Comparison of ENCODE assay signal across 1 cellular context in the genomic region with DNA sequence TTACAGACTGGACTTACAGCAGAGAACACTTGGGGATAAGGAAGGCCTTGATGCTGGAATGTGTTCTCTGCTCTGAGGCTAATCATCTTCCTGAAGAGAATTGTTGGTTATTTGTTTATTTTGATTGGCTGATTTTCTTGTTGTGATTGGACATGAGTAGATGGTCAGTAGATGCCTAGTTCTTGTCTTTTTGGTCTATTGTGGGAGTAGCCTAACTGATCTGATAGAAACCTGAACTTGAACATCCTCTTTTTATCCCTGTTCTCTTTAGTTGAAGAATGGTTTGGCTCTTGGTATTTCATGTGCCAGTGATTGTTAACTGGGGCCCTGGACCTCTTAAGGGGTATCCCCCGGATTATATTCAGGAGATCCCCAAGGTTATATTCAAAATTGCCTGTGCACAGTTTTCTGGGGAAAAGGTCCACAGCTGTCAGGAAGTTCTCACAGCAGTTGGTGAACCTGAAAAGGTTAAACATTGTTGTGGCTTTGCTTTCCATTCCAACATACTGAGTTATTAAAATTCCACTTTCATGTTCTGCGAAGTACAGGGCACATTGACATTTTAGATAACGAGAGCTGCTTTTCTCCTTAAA.
TF ChIP-seq lines count a peak whose summit lies in the region.

No MANE protein-coding gene starts in this region.

TF ChIP-seq in IMR-90, 13 proteins besides CTCF, POLR2A, EP300 and RAD21:
- TF ChIP-seq MXI1 (IDR thresholded peaks at IDR 0.05; ENCODE audit: borderline replicate concordance, low read depth, low read length) (no peak), BHLHE40 (IDR thresholded peaks at IDR 0.05; ENCODE audit: low read depth, low read length) (no peak), RFX5 (IDR thresholded peaks at IDR 0.05; ENCODE audit: low read depth, low read length) (no peak), CHD1 (IDR thresholded peaks at IDR 0.05; ENCODE audit: low read depth, low read length) (no peak), MAFK (IDR thresholded peaks at IDR 0.05; ENCODE audit: low read depth, low read length) (no peak), MAZ (IDR thresholded peaks at IDR 0.05; ENCODE audit: borderline replicate concordance, low read depth, low read length) (no peak), CEBPB (IDR thresholded peaks at IDR 0.05; ENCODE audit: low read depth, low read length) (no peak), RCOR1 (IDR thresholded peaks at IDR 0.05; ENCODE audit: insufficient replicate concordance, low read length) (no peak), SMC3 (IDR thresholded peaks at IDR 0.05; ENCODE audit: low read depth, low read length) (no peak), NFE2L2 (IDR thresholded peaks at IDR 0.05; ENCODE audit: low read depth, low read length) (no peak)
- TF ChIP-seq, protein P1, sequence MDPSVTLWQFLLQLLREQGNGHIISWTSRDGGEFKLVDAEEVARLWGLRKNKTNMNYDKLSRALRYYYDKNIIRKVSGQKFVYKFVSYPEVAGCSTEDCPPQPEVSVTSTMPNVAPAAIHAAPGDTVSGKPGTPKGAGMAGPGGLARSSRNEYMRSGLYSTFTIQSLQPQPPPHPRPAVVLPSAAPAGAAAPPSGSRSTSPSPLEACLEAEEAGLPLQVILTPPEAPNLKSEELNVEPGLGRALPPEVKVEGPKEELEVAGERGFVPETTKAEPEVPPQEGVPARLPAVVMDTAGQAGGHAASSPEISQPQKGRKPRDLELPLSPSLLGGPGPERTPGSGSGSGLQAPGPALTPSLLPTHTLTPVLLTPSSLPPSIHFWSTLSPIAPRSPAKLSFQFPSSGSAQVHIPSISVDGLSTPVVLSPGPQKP (IDR thresholded peaks at IDR 0.05; ENCODE audit: borderline replicate concordance, low read depth, low read length), result no peak
- TF ChIP-seq, protein P2, sequence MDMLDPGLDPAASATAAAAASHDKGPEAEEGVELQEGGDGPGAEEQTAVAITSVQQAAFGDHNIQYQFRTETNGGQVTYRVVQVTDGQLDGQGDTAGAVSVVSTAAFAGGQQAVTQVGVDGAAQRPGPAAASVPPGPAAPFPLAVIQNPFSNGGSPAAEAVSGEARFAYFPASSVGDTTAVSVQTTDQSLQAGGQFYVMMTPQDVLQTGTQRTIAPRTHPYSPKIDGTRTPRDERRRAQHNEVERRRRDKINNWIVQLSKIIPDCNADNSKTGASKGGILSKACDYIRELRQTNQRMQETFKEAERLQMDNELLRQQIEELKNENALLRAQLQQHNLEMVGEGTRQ (IDR thresholded peaks at IDR 0.05; ENCODE audit: low read depth, low read length), result no peak
TF ChIP-seq in IMR-90: peak in this region for 0.
